Comparison of ENCODE assay signal across 8 cellular contexts in genomic region chr9:27548055-27548741, GRCh38. TPM values are rescaled to one million over a fixed set of nuclear protein-coding genes. Genes with fewer than 3 reads are reported as not detected.
DNase-seq lines count a peak whose midpoint lies in the region; ATAC-seq and TF ChIP-seq lines count a peak whose summit lies in the region.

No MANE protein-coding gene starts in this region.

- H3K36me3 ChIP-seq in DND-41 (ENCODE audit: insufficient read depth, low read length), result 0 out of 2 replicates have a peak, but pooled peaks cover 3% of the 10 kb centered on the region
- H3K36me3 ChIP-seq in WERI-Rb-1, result peaks cover 28% of the 10 kb centered on the region
- H3K36me3 ChIP-seq in thyroid gland, result peaks cover 0 to 2% of the 10 kb centered on the region in 2 donors

- 49 to 54% methylated on average over 10 of the region's 10 CpGs for WGBS in thyroid gland, 2 donors

- no peak for DNase-seq in DND-41
- DNase-seq in WERI-Rb-1, result no peak
- DNase-seq in iPS-NIHi11 (ENCODE audit: low spot score), result peak; percentile 11
- no peak for DNase-seq in thyroid gland
- DNase-seq in activated effector memory CD4-positive, alpha-beta T cell treated with Interleukin-2 at 50 U/mL for 16 hours, result no peak

- H3K4me3 ChIP-seq in DND-41 (ENCODE audit: low read depth in 1 of 2, low read length in 2 of 2) (no peak overlapping the region), WERI-Rb-1 (ENCODE audit: low read depth, low read length) (no peak overlapping the region), thyroid gland (replicated peaks in 1 of 3) (no peak overlapping the region)

- no peak overlapping the region for H3K27ac ChIP-seq in DND-41 (ENCODE audit: low read length)
- H3K27ac ChIP-seq in WERI-Rb-1, result no peak overlapping the region
- peak overlapping the region in 1 of 3 donors; percentile 30 for H3K27ac ChIP-seq in thyroid gland

- TF ChIP-seq POLR2A in thyroid gland (IDR thresholded peaks at IDR 0.05), result no peak

- no peaks in the 10 kb centered on the region for H3K27me3 ChIP-seq in DND-41 (ENCODE audit: insufficient read depth, low read length, poor library complexity)
- H3K27me3 ChIP-seq in WERI-Rb-1 (ENCODE audit: insufficient read depth, low read depth, severe bottlenecking), result no peaks in the 10 kb centered on the region
- H3K27me3 ChIP-seq in thyroid gland, result no peaks in the 10 kb centered on the region

- H3K9me3 ChIP-seq in DND-41 (ENCODE audit: insufficient read depth, low read length, severe bottlenecking) (no peaks in the 10 kb centered on the region), WERI-Rb-1 (ENCODE audit: severe bottlenecking) (no peaks in the 10 kb centered on the region), thyroid gland (no peaks in the 10 kb centered on the region)

- H3K4me2 ChIP-seq in DND-41 (ENCODE audit: insufficient read depth, low read length), result no peak overlapping the region

- intact Hi-C loops in thyroid gland (cut with DNase I), result no loop called here

- H3K79me2 ChIP-seq in DND-41 (ENCODE audit: insufficient read depth, low read length), result no peaks in the 10 kb centered on the region

- H4K20me1 ChIP-seq in DND-41 (ENCODE audit: insufficient read depth, low read length), result no peaks in the 10 kb centered on the region

- ATAC-seq in DND-41 (ENCODE audit: insufficient read depth, low read depth), result peak; percentile 59; the same call in 2 of the 3 replicates
- ATAC-seq in HG03378 (IDR thresholded peaks at IDR 0.05; ENCODE audit: unreplicated experiment), result peak; percentile 46
- no peak for ATAC-seq in GM18858 (IDR thresholded peaks at IDR 0.05; ENCODE audit: unreplicated experiment)
- ATAC-seq in HG03280 (IDR thresholded peaks at IDR 0.05; ENCODE audit: unreplicated experiment), result no peak

- TF ChIP-seq CTCF in DND-41 (IDR thresholded peaks at IDR 0.05; ENCODE audit: borderline replicate concordance, extremely low read depth, low read length, poor library complexity, severe bottlenecking) (peak; percentile 51), WERI-Rb-1 (IDR thresholded peaks at IDR 0.05; ENCODE audit: low read depth, low read length) (peak; percentile 22; the same call in 1 of the 2 replicates), thyroid gland (IDR thresholded peaks at IDR 0.05) (peak in 5 of 6 experiments; percentile 20 to 83 (median 49))

- H3K9ac ChIP-seq in DND-41 (ENCODE audit: low read depth, low read length), result no peak overlapping the region

- no peak overlapping the region for H2AFZ ChIP-seq in DND-41 (ENCODE audit: low read depth, low read length)

- H3K4me1 ChIP-seq in DND-41 (ENCODE audit: insufficient read depth, low read length) (no peaks in the 10 kb centered on the region), thyroid gland (peaks cover 7 to 12% of the 10 kb centered on the region in 2 donors)

RNA-seq across cellular contexts. Expression of gene MOB3B, which starts 18.6 kb away (rescaled TPM):
- total RNA-seq in thyroid gland, result 10 to 100 TPM in 3 of 4 donors, 1 to 10 TPM in 1; 9.8 to 17.6 (median 14.6) TPM

RNA-seq across cellular contexts. Expression of gene IFNK, which starts 24.1 kb away (rescaled TPM):
- not detected for total RNA-seq in thyroid gland

RNA-seq across cellular contexts. Expression of gene C9orf72, which starts 25.1 kb away (rescaled TPM):
- total RNA-seq in thyroid gland, result 10 to 100 TPM; 26.1 to 58.0 (median 49.5) TPM

Comparison
In these comparisons a context has a peak if more than half of its experiments do, and no peak if none do; other contexts are left out.
1. ATAC-seq: peak in DND-41 (single experiment) and HG03378 (single experiment); none in GM18858 (single experiment) and HG03280 (single experiment).
2. Peak in every context shown above with its lines, with median percentiles within 50 percentile points of each other: CTCF ChIP-seq.